Comparison of ENCODE assay signal across 14 cellular contexts in the genomic region with DNA sequence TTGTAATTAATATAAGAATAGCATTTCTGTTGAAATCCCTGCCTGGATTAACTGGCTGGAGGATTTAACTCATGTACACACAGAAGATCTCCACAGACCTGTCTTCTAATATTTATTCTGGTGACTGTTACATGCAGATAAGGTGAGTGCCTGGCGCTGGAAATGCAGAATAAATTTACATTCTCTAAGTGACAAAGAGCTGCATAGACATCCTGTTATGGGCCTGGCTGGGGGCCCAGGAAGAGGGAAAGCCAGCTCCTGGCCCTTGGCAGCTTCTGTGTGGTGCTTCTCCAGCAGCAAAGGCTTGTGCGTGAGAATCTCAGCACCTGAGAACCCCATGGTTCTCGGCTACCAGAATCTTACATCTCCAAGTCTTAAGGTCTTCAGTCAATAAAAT.
DNase-seq lines count a peak whose midpoint lies in the region; ATAC-seq, FAIRE-seq and TF ChIP-seq lines count a peak whose summit lies in the region.
"Had no signal": no experiment of that assay in that cellular context is flagged by ENCODE, and none has a peak within 500 bp of the region (broad histone marks: within the 10 kb centered on the region; RNA-seq: fewer than 3 reads in every experiment).

No MANE protein-coding gene starts in this region.

- H3K4me1 ChIP-seq in stomach: peaks cover 0 to 15% (median 10%) of the 10 kb centered on the region in 4 donors

- no peak overlapping the region for H3K4me3 Mint-ChIP-seq in chondrocyte (ENCODE audit: unreplicated experiment)
- no peak overlapping the region for H3K4me3 Mint-ChIP-seq in T-cell
- H3K4me3 Mint-ChIP-seq: activated CD4-positive, alpha-beta T cell treated with anti-CD3 and anti-CD28 coated beads for 36 hours; activated naive CD4-positive, alpha-beta T cell treated with anti-CD3 and anti-CD28 coated beads for 36 hours; IgD-negative memory B cell had no signal

- H3K27ac ChIP-seq in stomach: no peak overlapping the region
- H3K27ac ChIP-seq: ovary had no signal

- TF ChIP-seq POLR2A in stomach (IDR thresholded peaks at IDR 0.05): no peak

- H3K27ac Mint-ChIP-seq in chondrocyte (ENCODE audit: unreplicated experiment) (no peak overlapping the region), T-cell (no peak overlapping the region)
- H3K27ac Mint-ChIP-seq: activated CD4-positive, alpha-beta T cell treated with anti-CD3 and anti-CD28 coated beads for 36 hours; activated naive CD4-positive, alpha-beta T cell treated with anti-CD3 and anti-CD28 coated beads for 36 hours; IgD-negative memory B cell had no signal

- intact Hi-C loops in stomach (cut with DNase I; ENCODE audit: low total_unique reads): no loop called here

- no peak overlapping the region for H3K4me3 ChIP-seq in stomach
- H3K4me3 ChIP-seq: ovary had no signal

- H3K27me3 ChIP-seq in stomach: peaks cover 3 to 57% (median 6%) of the 10 kb centered on the region in 3 donors
- H3K27me3 ChIP-seq: ovary had no signal

- H3K36me3 ChIP-seq in stomach: no peaks in the 10 kb centered on the region
- H3K36me3 ChIP-seq: ovary had no signal

- FAIRE-seq in urothelium cell line (lab: Jason Lieb, UNC): no peak

- H3K27me3 Mint-ChIP-seq in chondrocyte (ENCODE audit: low read depth) (no peaks in the 10 kb centered on the region), T-cell (peaks cover 6 to 15% of the 10 kb centered on the region in 2 donors)

- H3K9me3 Mint-ChIP-seq in chondrocyte (ENCODE audit: low read depth) (no peaks in the 10 kb centered on the region), T-cell (no peaks in the 10 kb centered on the region)
- H3K9me3 Mint-ChIP-seq: activated naive CD4-positive, alpha-beta T cell treated with anti-CD3 and anti-CD28 coated beads for 36 hours; IgD-negative memory B cell had no signal

- no peak for TF ChIP-seq EP300 in stomach (IDR thresholded peaks at IDR 0.05)

- H3K36me3 Mint-ChIP-seq in chondrocyte (ENCODE audit: low read depth) (no peaks in the 10 kb centered on the region), T-cell (no peaks in the 10 kb centered on the region)
- H3K36me3 Mint-ChIP-seq: IgD-negative memory B cell had no signal

- CTCF ChIA-PET in T-cell (lab: Charles Lee): no interaction called here

- no peak for ATAC-seq in T-cell (replicated peaks in 1 of 4)
- ATAC-seq: activated CD4-positive, alpha-beta T cell treated with anti-CD3 and anti-CD28 coated beads for 36 hours had no signal

- POLR2A ChIA-PET in T-cell (lab: Charles Lee): no interaction called here

- DNase-seq in activated CD8-positive, alpha-beta memory T cell treated with anti-CD3 and anti-CD28 coated beads, Interleukin-2, amount 50 U/mL, for 48 hours: peak; percentile 17
- DNase-seq in activated CD8-positive, alpha-beta memory T cell treated with anti-CD3 and anti-CD28 coated beads for 24 hours: no peak
- DNase-seq in NCI-H345 (lab: John Stamatoyannopoulos, UW) (peak; percentile 61), ecto neural progenitor cell (ENCODE audit: low spot score) (peak; percentile 34), stomach (peak; percentile 46), chondrocyte (ENCODE audit: low spot score) (no peak), T-cell (no peak), urothelium cell line (ENCODE audit: low spot score) (no peak)
- DNase-seq: activated CD4-positive, alpha-beta T cell treated with anti-CD3 and anti-CD28 coated beads for 36 hours; activated naive CD4-positive, alpha-beta T cell treated with anti-CD3 and anti-CD28 coated beads for 36 hours; NCI-H446 treated with DMSO at 0.1 percent for 48 hours; ovary; stimulated activated CD4-positive, alpha-beta T cell treated with anti-CD3 and anti-CD28 coated beads, Interleukin-4, amount 100 ng/mL, for 1 hour had no signal

- TF ChIP-seq CTCF in stomach (IDR thresholded peaks at IDR 0.05) (no peak), chondrocyte (IDR thresholded peaks at IDR 0.05) (no peak)

- 3 to 29% (median 11%) methylated on average over 3 of the region's 3 CpGs for WGBS in stomach, 5 donors

- H3K9me3 ChIP-seq in stomach: no peaks in the 10 kb centered on the region
- H3K9me3 ChIP-seq: ovary had no signal

- H3K4me1 Mint-ChIP-seq in chondrocyte (ENCODE audit: low read depth): peaks cover 17% of the 10 kb centered on the region
- H3K4me1 Mint-ChIP-seq in T-cell: no peaks in the 10 kb centered on the region

Comparison
In these comparisons a context has a peak if more than half of its experiments do, and no peak if none do; other contexts are left out.
1. DNase-seq: peak in activated CD8-positive, alpha-beta memory T cell treated with anti-CD3 and anti-CD28 coated beads, Interleukin-2, amount 50 U/mL, for 48 hours (single experiment), NCI-H345 (single experiment), ecto neural progenitor cell (single experiment) and stomach (single experiment); none in activated CD8-positive, alpha-beta memory T cell treated with anti-CD3 and anti-CD28 coated beads for 24 hours (single experiment), chondrocyte (single experiment), T-cell (0 of 34) and urothelium cell line (single experiment).